ENCODE assay signal across 8 cellular contexts in the genomic region with DNA sequence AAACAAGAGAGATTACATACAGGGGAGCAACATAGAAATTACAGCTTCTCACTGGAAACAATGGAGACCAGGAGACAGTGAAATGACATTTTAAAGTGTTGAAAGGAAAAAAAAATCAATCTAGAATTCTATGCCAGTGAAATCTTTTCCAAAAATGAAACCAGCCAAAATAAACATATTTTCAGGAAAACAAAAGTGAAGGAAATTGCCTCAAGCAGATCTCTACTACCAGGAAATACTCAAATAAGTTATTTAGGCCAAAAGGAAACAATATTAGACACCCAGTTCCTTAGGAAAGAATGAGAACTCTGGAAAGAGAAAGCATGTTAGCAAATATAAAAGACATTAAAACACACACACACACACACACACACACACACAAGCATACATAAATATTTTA.
"Had no signal": no experiment of that assay in that cellular context is flagged by ENCODE, and none has a peak within 500 bp of the region (broad histone marks: within the 10 kb centered on the region; RNA-seq: fewer than 3 reads in every experiment).

No MANE protein-coding gene starts in this region.

- FAIRE-seq: H1, H54, HepG2 had no signal

- ATAC-seq: GM23338, HepG2 had no signal

- H3K4me2 ChIP-seq: GM23338 had no signal

- H2AFZ ChIP-seq: GM23338 had no signal

- H3K4me3 ChIP-seq: GM23338 had no signal

- H3K27ac ChIP-seq: HL-60 had no signal

- DNase-seq: H9, HCEC 1CT, KBM-7 had no signal
